In the genomic region with DNA sequence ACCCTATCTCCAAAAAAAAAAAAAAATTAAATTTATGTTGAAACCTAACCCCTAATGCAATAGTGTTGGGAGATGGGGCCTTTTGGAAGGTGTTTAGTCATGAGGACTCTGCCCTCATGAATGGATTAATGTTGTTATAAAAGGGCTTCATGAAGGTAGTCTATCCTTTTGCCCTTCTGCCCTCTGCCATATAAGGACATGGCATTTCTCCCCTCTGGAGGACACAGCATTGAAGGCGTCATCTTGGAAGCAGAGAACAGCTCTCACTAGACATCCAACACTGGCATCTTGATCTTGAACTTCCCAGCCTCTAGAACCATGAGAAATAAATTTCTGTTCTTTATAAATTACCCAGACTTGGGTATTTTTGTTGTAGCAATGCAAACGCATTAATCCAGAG, we compare ENCODE assay signal across 30 cellular contexts. TPM values are rescaled to one million over a fixed set of nuclear protein-coding genes. Genes with fewer than 3 reads are reported as not detected.
"Had no signal": no experiment of that assay in that cellular context is flagged by ENCODE, and none has a peak within 500 bp of the region (broad histone marks: within the 10 kb centered on the region; RNA-seq: fewer than 3 reads in every experiment).

No MANE protein-coding gene starts in this region.

- H3K27me3 ChIP-seq: suprapubic skin, testis, transverse colon, upper lobe of left lung, uterus, vagina had no signal

- H3K4me1 ChIP-seq: stomach, suprapubic skin, thyroid gland, tibial artery, tibial nerve, transverse colon, upper lobe of left lung, upper lobe of right lung, uterus, vagina had no signal

- FAIRE-seq: urothelium cell line had no signal

- ATAC-seq: stimulated activated effector memory CD8-positive, alpha-beta T cell treated with anti-CD3 and anti-CD28 coated beads, Interleukin-12 subunit alpha, Interleukin-12 subunit beta, amount 100 ng/mL, for 72 hours; stimulated activated memory B cell treated with anti-CD40 and anti-IgM and Interleukin-4, amounts not matched to agents 10 μg/mL and 1 μg/mL and 100 μg/mL, for 72 hours; stimulated activated naive B cell treated with anti-CD40 and anti-IgM and Interleukin-4, amounts not matched to agents 10 μg/mL and 1 μg/mL and 100 μg/mL, for 72 hours; stimulated activated naive CD8-positive, alpha-beta T cell treated with anti-CD3 and anti-CD28 coated beads, Interleukin-15, amount 100 ng/mL, for 72 hours; stimulated activated naive CD8-positive, alpha-beta T cell treated with anti-CD3 and anti-CD28 coated beads, Interleukin-15, Interleukin-2, amounts not matched to agents 100 U/mL and 50 U/mL, for 24 hours; upper lobe of right lung had no signal

- H3K27ac ChIP-seq: stomach, suprapubic skin, testis, thoracic aorta, thyroid gland, tibial artery, tibial nerve, transverse colon, upper lobe of left lung, upper lobe of right lung, uterus, vagina had no signal

- DNase-seq: stimulated activated CD4-positive, alpha-beta T cell treated with anti-CD3 and anti-CD28 coated beads, Interleukin-2, amount 100 ng/mL, for 48 hours; stimulated activated CD4-positive, alpha-beta T cell treated with anti-CD3 and anti-CD28 coated beads, Interleukin-4, amount 100 ng/mL, for 1 hour; stimulated activated CD4-positive, alpha-beta T cell treated with anti-CD3 and anti-CD28 coated beads, Interleukin-4, amount 100 ng/mL, for 24 hours; stimulated activated CD4-positive, alpha-beta T cell treated with anti-CD3 and anti-CD28 coated beads, Interleukin-4, amount 100 ng/mL, for 4 hours; stimulated activated CD8-positive, alpha-beta memory T cell treated with anti-CD3 and anti-CD28 coated beads, Interleukin-4, amount 100 ng/mL, for 48 hours; stimulated activated naive B cell treated with anti-CD40 and anti-IgM and Interleukin-4, amounts not matched to agents 10 μg/mL and 1 μg/mL and 100 μg/mL, for 72 hours; stimulated activated naive CD4-positive, alpha-beta T cell; stimulated activated naive CD4-positive, alpha-beta T cell treated with Interleukin-2 at 50 U/mL for 16 hours; stimulated activated naive CD8-positive, alpha-beta T cell treated with anti-CD3 and anti-CD28 coated beads, Interleukin-15, amount 100 ng/mL, for 72 hours; stimulated activated naive CD8-positive, alpha-beta T cell treated with anti-CD3 and anti-CD28 coated beads, Interleukin-15, Interleukin-2, amounts not matched to agents 100 U/mL and 50 U/mL, for 24 hours; stomach; substantia nigra; testis; thyroid gland; tibial artery; transverse colon; trophoblast cell; upper lobe of left lung; upper lobe of right lung; uterus had no signal

- H3K4me3 ChIP-seq: stomach, suprapubic skin, testis, thoracic aorta, thyroid gland, tibial artery, tibial nerve, transverse colon, upper lobe of left lung, upper lobe of right lung, uterus, vagina had no signal

- H3K36me3 ChIP-seq: stomach, suprapubic skin, thoracic aorta, thyroid gland, tibial artery, tibial nerve, transverse colon, upper lobe of left lung, upper lobe of right lung, uterus, vagina had no signal

- H3K9me3 ChIP-seq: stomach, suprapubic skin, testis, thoracic aorta, thyroid gland, tibial artery, tibial nerve, transverse colon, upper lobe of left lung, upper lobe of right lung, uterus, vagina had no signal

RNA-seq across cellular contexts. Expression of gene PDYN, which starts 35.4 kb away (rescaled TPM):
- total RNA-seq: stomach, subcutaneous adipose tissue, suprapubic skin, thoracic aorta, thyroid gland, tibial nerve, transverse colon, upper lobe of left lung, upper lobe of right lung, ureter, urinary bladder, uterus, vagina had no signal
- polyA plus RNA-seq: stomach, urinary bladder had no signal
